In the genomic region with DNA sequence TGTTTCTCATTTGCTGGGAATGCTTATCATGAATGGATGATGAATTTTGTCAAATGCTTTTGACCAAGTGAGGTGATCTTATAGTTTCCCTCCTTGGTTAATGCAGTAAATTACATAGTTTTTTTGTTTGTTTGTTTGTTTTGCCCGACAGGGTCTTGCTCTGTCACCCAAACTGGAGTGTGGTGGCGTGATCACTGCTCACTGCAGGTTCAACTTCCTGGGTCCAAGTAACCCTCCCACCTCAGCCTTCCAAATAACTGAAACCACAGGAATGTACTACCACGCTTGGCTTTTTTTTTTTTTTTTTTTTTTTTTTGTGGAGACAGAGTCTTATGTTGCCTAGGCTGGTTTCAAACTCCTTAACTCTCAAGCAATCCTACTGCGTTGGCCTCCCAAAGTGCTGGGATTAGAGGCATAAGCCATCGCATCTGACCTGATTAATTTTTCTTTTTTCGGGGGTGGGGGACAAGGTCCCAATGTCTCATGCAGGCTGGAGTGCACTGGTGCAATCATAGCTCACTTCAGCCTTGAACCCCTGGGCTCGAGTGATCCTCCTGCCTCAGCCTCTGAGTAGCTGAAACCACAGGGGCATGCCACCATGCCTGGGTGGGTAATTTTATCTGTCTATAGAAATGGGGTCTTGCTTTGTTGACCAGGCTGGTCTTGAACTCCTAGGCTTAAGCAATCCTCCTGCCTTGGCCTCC, we compare ENCODE assay signal across 15 cellular contexts. TPM values are rescaled to one million over a fixed set of nuclear protein-coding genes. Genes with fewer than 3 reads are reported as not detected.
DNase-seq lines count a peak whose midpoint lies in the region; ATAC-seq, FAIRE-seq and TF ChIP-seq lines count a peak whose summit lies in the region.
"Had no signal": no experiment of that assay in that cellular context is flagged by ENCODE, and none has a peak within 500 bp of the region (broad histone marks: within the 10 kb centered on the region; RNA-seq: fewer than 3 reads in every experiment).

No MANE protein-coding gene starts in this region.

- H3K4me2 ChIP-seq in keratinocyte (ENCODE audit: control insufficient read depth, extremely low read depth, insufficient read depth, low read depth, low read length) = peak overlapping the region; percentile 15
- H3K4me2 ChIP-seq in OCI-LY7 (ENCODE audit: low read length) = no peak overlapping the region

- no peak for ATAC-seq in GM18907 (IDR thresholded peaks at IDR 0.05; ENCODE audit: unreplicated experiment)
- no peak for ATAC-seq in HG03354 (IDR thresholded peaks at IDR 0.05; ENCODE audit: poor library complexity, severe bottlenecking, unreplicated experiment)
- ATAC-seq: left cardiac atrium had no signal

- peaks cover 37% of the 10 kb centered on the region for H3K79me2 ChIP-seq in keratinocyte (ENCODE audit: control insufficient read depth, insufficient read depth, low read length)
- H3K79me2 ChIP-seq in OCI-LY7 (ENCODE audit: insufficient read depth, low read depth, low read length) = no peaks in the 10 kb centered on the region

- H3K9me1 ChIP-seq in keratinocyte (ENCODE audit: control insufficient read depth, extremely low read depth, insufficient read depth, low read length) = no peaks in the 10 kb centered on the region

- no peak overlapping the region for H3K9ac ChIP-seq in keratinocyte (ENCODE audit: control insufficient read depth, extremely low read depth, insufficient read depth, low read length)

- H3K36me3 ChIP-seq in brain microvascular endothelial cell (replicated peaks) (no peaks in the 10 kb centered on the region), keratinocyte (ENCODE audit: control insufficient read depth in 2 of 2, extremely low read depth in 1 of 2, insufficient read depth in 2 of 2, low read length in 2 of 2) (peaks cover 0 to 2% of the 10 kb centered on the region in 2 experiments), OCI-LY7 (ENCODE audit: insufficient read depth, low read length) (peaks cover 30% of the 10 kb centered on the region), left ventricle myocardium inferior (peaks cover 22% of the 10 kb centered on the region)

- no peaks in the 10 kb centered on the region for H3K9me2 ChIP-seq in OCI-LY7 (ENCODE audit: insufficient read depth, low read length)

- H4K20me1 ChIP-seq in keratinocyte (ENCODE audit: control insufficient read depth, extremely low read depth, insufficient read depth, low read length) = no peaks in the 10 kb centered on the region
- H4K20me1 ChIP-seq in OCI-LY7 (ENCODE audit: insufficient read depth, low read length) = no peaks in the 10 kb centered on the region

- POLR2A ChIA-PET in OCI-LY7 (lab: Charles Lee) = no interaction called here

- CTCF ChIA-PET in OCI-LY7 (lab: Charles Lee; ENCODE audit: unreplicated experiment) = no interaction called here

- H3K27ac ChIP-seq in brain microvascular endothelial cell (peak overlapping the region; percentile 63), keratinocyte (ENCODE audit: control insufficient read depth, insufficient read depth, low read length) (peak overlapping the region; percentile 21), OCI-LY7 (ENCODE audit: low read depth, low read length, poor library complexity, severe bottlenecking) (no peak overlapping the region), left ventricle myocardium inferior (replicated peaks) (no peak overlapping the region)
- H3K27ac ChIP-seq: esophagus squamous epithelium, transverse colon had no signal

- no peak for TF ChIP-seq CTCF in brain microvascular endothelial cell (IDR thresholded peaks at IDR 0.05; ENCODE audit: low read depth, low read length, missing control alignments)
- TF ChIP-seq CTCF in keratinocyte (optimal IDR thresholded peaks at IDR 0.05 in 1 of 3, IDR thresholded peaks at IDR 0.05 in 1 of 3, conservative IDR thresholded peaks at IDR 0.05 in 1 of 3; ENCODE audit: extremely low read depth in 1 of 3, insufficient read depth in 2 of 3, low read length in 3 of 3) = no peak
- no peak for TF ChIP-seq CTCF in OCI-LY7 (conservative IDR thresholded peaks at IDR 0.05; ENCODE audit: low read length)
- TF ChIP-seq CTCF in left ventricle myocardium inferior (IDR thresholded peaks at IDR 0.05; ENCODE audit: borderline replicate concordance) = no peak

- peak; percentile 90 for FAIRE-seq in keratinocyte (lab: Jason Lieb, UNC)

- in situ Hi-C loops in ACHN (cut with HindIII; ENCODE audit: low pct_ligation_motif_present, low pct_unique_long_range_greater_than_20kb, low sequenced_read_pairs) (no loop called here), brain microvascular endothelial cell (cut with HindIII; ENCODE audit: low pct_ligation_motif_present, low sequenced_read_pairs) (no loop called here)

- intact Hi-C loops in OCI-LY7 (cut with micrococcal nuclease; ENCODE audit: unreplicated experiment) = no loop called here
- intact Hi-C loops in left ventricle myocardium inferior (cut with micrococcal nuclease) = no loop called here

- no peaks in the 10 kb centered on the region for H3K9me3 ChIP-seq in keratinocyte (ENCODE audit: control insufficient read depth, low read depth, low read length)
- H3K9me3 ChIP-seq in OCI-LY7 (ENCODE audit: low read length) = no peaks in the 10 kb centered on the region
- no peaks in the 10 kb centered on the region for H3K9me3 ChIP-seq in left ventricle myocardium inferior (replicated peaks)
- H3K9me3 ChIP-seq: esophagus squamous epithelium, transverse colon had no signal

- peaks cover 25% of the 10 kb centered on the region for H3K4me1 ChIP-seq in keratinocyte (ENCODE audit: control insufficient read depth, extremely low read depth, insufficient read depth, low read length)
- H3K4me1 ChIP-seq in OCI-LY7 (ENCODE audit: insufficient read depth, low read length, poor library complexity, severe bottlenecking) = no peaks in the 10 kb centered on the region
- H3K4me1 ChIP-seq in left ventricle myocardium inferior = peaks cover 8% of the 10 kb centered on the region
- H3K4me1 ChIP-seq: esophagus squamous epithelium had no signal

- no TSS peak for BruUV-seq in OCI-LY7 (replicated peaks; lab: Mats Ljungman, UMichigan)

- DNase-seq in ACHN (peak; percentile 55), HS-27A (ENCODE audit: low read depth) (peak; percentile 67), brain microvascular endothelial cell (peak; percentile 57), keratinocyte (ENCODE audit: low read depth, low spot score) (peak; percentile 5), OCI-LY7 (ENCODE audit: low spot score) (no peak), left ventricle myocardium inferior (no peak)
- DNase-seq: activated CD4-positive, alpha-beta T cell treated with anti-CD3 and anti-CD28 coated beads, Interleukin-2, amount 50 U/mL, for 1 hour; activated effector memory CD4-positive, alpha-beta T cell treated with Interleukin-2 at 50 U/mL for 16 hours; caudate nucleus; esophagus squamous epithelium; left cardiac atrium; OCI-M1; transverse colon had no signal

- H2AFZ ChIP-seq in keratinocyte (ENCODE audit: control insufficient read depth, low read length) = no peak overlapping the region
- H2AFZ ChIP-seq in OCI-LY7 (ENCODE audit: low read length) = no peak overlapping the region

- dilution Hi-C loops in keratinocyte (cut with MboI; ENCODE audit: extremely low pct_ligation_motif_present, low sequenced_read_pairs) = no loop called here

- H3K4me3 ChIP-seq in brain microvascular endothelial cell (ENCODE audit: low read depth, low read length) (no peak overlapping the region), keratinocyte (ENCODE audit: control insufficient read depth in 2 of 3, extremely low read depth in 1 of 3, insufficient read depth in 2 of 3, low read depth in 1 of 3, low read length in 3 of 3) (no peak overlapping the region), OCI-LY7 (ENCODE audit: low read depth, low read length, poor library complexity, severe bottlenecking) (no peak overlapping the region), left ventricle myocardium inferior (no peak overlapping the region)
- H3K4me3 ChIP-seq: esophagus squamous epithelium, transverse colon had no signal

- no peaks in the 10 kb centered on the region for H3K27me3 ChIP-seq in brain microvascular endothelial cell (replicated peaks)
- H3K27me3 ChIP-seq in keratinocyte (ENCODE audit: control insufficient read depth, extremely low read depth, insufficient read depth, low read length) = no peaks in the 10 kb centered on the region
- no peaks in the 10 kb centered on the region for H3K27me3 ChIP-seq in left ventricle myocardium inferior (ENCODE audit: low read depth)
- H3K27me3 ChIP-seq: esophagus squamous epithelium, transverse colon had no signal

RNA-seq across cellular contexts. Expression of a gene that starts 48.6 kb away (rescaled TPM):
- 69.9 to 87.1 TPM (median 80.2 TPM) in 3 replicates for polyA plus RNA-seq in keratinocyte
- polyA plus RNA-seq in keratinocyte (2011; ENCODE audit: low read depth) = 81.2 TPM
- 75.3 and 131 TPM in 2 replicates for polyA plus RNA-seq in keratinocyte (2011; cell fraction: cytosol; rRNA removed)
- polyA plus RNA-seq in keratinocyte (2011; cell fraction: nucleus; rRNA removed) = 54.5 and 60.1 TPM in 2 replicates
- 68.2 and 73.1 TPM in 2 replicates for polyA plus RNA-seq in keratinocyte (2012; ENCODE audit: low replicate concordance)
- polyA minus RNA-seq in keratinocyte = 35.2 to 158 TPM (median 84.9 TPM) in 3 replicates
- polyA minus RNA-seq in keratinocyte (2011; cell fraction: cytosol; rRNA and poly(A)+ RNA removed) = 71.6 TPM
- 27.5 and 70.2 TPM in 2 replicates for polyA minus RNA-seq in keratinocyte (2011; cell fraction: nucleus; rRNA and poly(A)+ RNA removed)
- 40.4 and 46.8 TPM in 2 replicates for total RNA-seq in OCI-LY7 (2014; rRNA removed; shearing (Covaris generic))
- total RNA-seq in OCI-LY7 (2022) (81.1 and 84.8 TPM in 2 replicates), left ventricle myocardium inferior (80.9 TPM)

Comparison
In these comparisons a context has a peak if more than half of its experiments do, and no peak if none do; other contexts are left out.
1. DNase-seq: peak in ACHN (single experiment), HS-27A (single experiment), brain microvascular endothelial cell (single experiment) and keratinocyte (single experiment); none in OCI-LY7 (single experiment) and left ventricle myocardium inferior (single experiment).
2. H3K27ac ChIP-seq: peak in brain microvascular endothelial cell (single experiment) and keratinocyte (single experiment); none in OCI-LY7 (single experiment) and left ventricle myocardium inferior (single experiment).